ENCODE assay signal across 9 cellular contexts in genomic region chr1:23557471-23558124, GRCh38. TPM values are rescaled to one million over a fixed set of nuclear protein-coding genes. Genes with fewer than 3 reads are reported as not detected.
DNase-seq lines count a peak whose midpoint lies in the region; ATAC-seq and TF ChIP-seq lines count a peak whose summit lies in the region.
"Had no signal": no experiment of that assay in that cellular context is flagged by ENCODE, and none has a peak within 500 bp of the region (broad histone marks: within the 10 kb centered on the region; RNA-seq: fewer than 3 reads in every experiment).

No MANE protein-coding gene starts in this region.

- peak overlapping the region in 2 of 4 donors; percentile 64 to 65 for H3K4me3 ChIP-seq in adrenal gland
- peak overlapping the region; percentile 89 for H3K4me3 ChIP-seq in left lung
- H3K4me3 ChIP-seq in thymus (ENCODE audit: low read length) = peak overlapping the region; percentile 70

- peak overlapping the region in 4 of 5 donors; percentile 68 to 91 (median 82) for H3K27ac ChIP-seq in adrenal gland
- peak overlapping the region; percentile 95 to 96 for H3K27ac ChIP-seq in left lung
- peak overlapping the region; percentile 95 for H3K27ac ChIP-seq in thymus (ENCODE audit: low read depth)

- 54 to 64% (median 61%) methylated on average over 8 of the region's 8 CpGs for WGBS in adrenal gland, 4 donors
- 70% methylated on average over 8 of the region's 8 CpGs for WGBS in thymus

- H3K4me1 Mint-ChIP-seq in activated T-cell treated with anti-CD3 and anti-CD28 coated beads, Interleukin-2, amount 50 U/mL, for 4 hours (ENCODE audit: low read depth) = peaks cover 72% of the 10 kb centered on the region

- H3K9me3 ChIP-seq in adrenal gland (replicated peaks in 1 of 3) (no peaks in the 10 kb centered on the region), left lung (no peaks in the 10 kb centered on the region), thymus (ENCODE audit: control insufficient read depth) (no peaks in the 10 kb centered on the region)

- H3K36me3 Mint-ChIP-seq in activated T-cell treated with anti-CD3 and anti-CD28 coated beads, Interleukin-2, amount 50 U/mL, for 4 hours (ENCODE audit: insufficient read depth) = no peaks in the 10 kb centered on the region

- TF ChIP-seq POLR2A in adrenal gland (IDR thresholded peaks at IDR 0.05) (no peak), erythroblast (IDR thresholded peaks at IDR 0.05; ENCODE audit: low read length) (no peak)

- intact Hi-C loops in adrenal gland (cut with DNase I) = no loop called here
- intact Hi-C loops in left lung (cut with DNase I) = no loop called here

- H3K9me3 Mint-ChIP-seq in activated T-cell treated with anti-CD3 and anti-CD28 coated beads, Interleukin-2, amount 50 U/mL, for 4 hours = no peaks in the 10 kb centered on the region

- peak overlapping the region; percentile 89 for H3K4me3 Mint-ChIP-seq in activated T-cell treated with anti-CD3 and anti-CD28 coated beads, Interleukin-2, amount 50 U/mL, for 4 hours

- no peak for ATAC-seq in activated T-cell treated with anti-CD3 and anti-CD28 coated beads, Interleukin-2, amount 50 U/mL, for 4 hours
- no peak for ATAC-seq in left lung

- no peaks in the 10 kb centered on the region for H3K27me3 Mint-ChIP-seq in activated T-cell treated with anti-CD3 and anti-CD28 coated beads, Interleukin-2, amount 50 U/mL, for 4 hours (ENCODE audit: low read depth)

- H3K4me1 ChIP-seq in adrenal gland (replicated peaks in 1 of 2) (peaks cover 19 to 46% of the 10 kb centered on the region in 2 donors), left lung (peaks cover 50 to 85% of the 10 kb centered on the region in 2 donors), thymus (ENCODE audit: control insufficient read depth, insufficient read depth, low read length) (peaks cover 59% of the 10 kb centered on the region)

- H3K27me3 ChIP-seq in adrenal gland = no peaks in the 10 kb centered on the region
- peaks cover 0 to 60% of the 10 kb centered on the region in 2 donors for H3K27me3 ChIP-seq in left lung
- H3K27me3 ChIP-seq in thymus (ENCODE audit: control insufficient read depth, insufficient read depth) = peaks cover 6% of the 10 kb centered on the region

- TF ChIP-seq CTCF in adrenal gland (IDR thresholded peaks at IDR 0.05) = no peak
- TF ChIP-seq CTCF in left lung (IDR thresholded peaks at IDR 0.05) = no peak

- no peak for DNase-seq in activated T-cell treated with anti-CD3 and anti-CD28 coated beads, Interleukin-2, amount 50 U/mL, for 4 hours
- DNase-seq in activated T-cell treated with anti-CD3 and anti-CD28 coated beads, Interleukin-2, amount 50 U/mL, for 1 hour = no peak
- DNase-seq in adrenal gland (no peak), left lung (no peak), A172 (ENCODE audit: low spot score) (no peak), OCI-M1 (lab: John Stamatoyannopoulos, UW) (no peak), erythroblast (lab: John Stamatoyannopoulos, UW) (no peak)
- DNase-seq: NCI-H1436 treated with DMSO at 0.1 percent for 48 hours had no signal

- H3K36me3 ChIP-seq in adrenal gland (replicated peaks in 1 of 2) (no peaks in the 10 kb centered on the region), left lung (peaks cover 0 to 3% of the 10 kb centered on the region in 2 donors), thymus (ENCODE audit: control insufficient read depth, insufficient read depth) (no peaks in the 10 kb centered on the region)

RNA-seq across cellular contexts. Expression of gene ID3, which starts 1.7 kb away (rescaled TPM):
- total RNA-seq in activated T-cell treated with anti-CD3 and anti-CD28 coated beads, Interleukin-2, amount 50 U/mL, for 4 hours = 10 to 100 TPM; 15.1 to 17.1 (median 15.1) TPM
- 100 to 1,000 TPM in 5 of 8 donors, 10 to 100 TPM in 3; 55.3 to 213 (median 118) TPM for total RNA-seq in adrenal gland
- 100 to 1,000 TPM in 2 of 3 donors, 10 to 100 TPM in 1; 28.8 to 133 (median 114) TPM for polyA plus RNA-seq in adrenal gland
- 100 to 1,000 TPM; 125 to 129 TPM for total RNA-seq in left lung
- polyA plus RNA-seq in thymus = 131 TPM
- 83.7 and 244 TPM in 2 replicates for total RNA-seq in A172 (2014; rRNA removed; shearing (Covaris generic))

RNA-seq across cellular contexts. Expression of gene E2F2, which starts 26.6 kb away (rescaled TPM):
- 1 to 10 TPM; 5.5 to 9.3 (median 7.2) TPM for total RNA-seq in activated T-cell treated with anti-CD3 and anti-CD28 coated beads, Interleukin-2, amount 50 U/mL, for 4 hours
- total RNA-seq in adrenal gland (under 1 TPM in 7 of 8 donors, not detected in 1; 0.12 to 0.88 (median 0.45) TPM), left lung (1 to 10 TPM; 3.2 to 4.3 TPM)
- polyA plus RNA-seq in adrenal gland (under 1 TPM; 0.07 to 0.35 (median 0.16) TPM), thymus (2.0 TPM)
- 3.8 and 4.0 TPM in 2 replicates for total RNA-seq in A172 (2014; rRNA removed; shearing (Covaris generic))
